21 cellular contexts compared by ENCODE assay signal in the genomic region with DNA sequence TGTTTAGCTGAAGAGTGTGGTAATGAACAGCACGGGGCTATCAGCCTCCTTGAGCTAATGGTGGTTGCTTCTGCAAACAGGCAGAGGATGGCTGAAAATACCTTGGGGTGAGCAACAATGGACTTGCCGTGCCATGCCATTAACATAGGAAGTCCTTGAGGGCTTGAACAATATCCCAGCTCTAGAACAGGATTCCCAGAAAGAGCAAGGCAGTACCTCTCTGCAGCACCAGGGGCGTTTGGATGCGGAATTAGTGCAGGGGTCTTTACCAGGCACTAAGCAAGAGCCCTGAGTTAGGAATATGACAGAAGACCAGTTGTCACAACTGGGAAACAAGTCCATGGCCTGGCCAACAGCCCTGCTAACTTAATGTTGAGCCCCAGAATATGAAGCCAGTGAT.
A peak's percentile ranks its signal among the peaks of the same experiment; 100 is the strongest.
DNase-seq lines count a peak whose midpoint lies in the region; ATAC-seq, FAIRE-seq and TF ChIP-seq lines count a peak whose summit lies in the region.
"Had no signal": no experiment of that assay in that cellular context is flagged by ENCODE, and none has a peak within 500 bp of the region (broad histone marks: within the 10 kb centered on the region; RNA-seq: fewer than 3 reads in every experiment).

No MANE protein-coding gene starts in this region.

- H3K4me2 ChIP-seq in H9 (ENCODE audit: insufficient read depth, insufficient read length, low read length) (no peak overlapping the region), K562 (ENCODE audit: insufficient read depth, low read length) (no peak overlapping the region)
- H3K4me2 ChIP-seq: BLaER1 had no signal

- H3K27ac ChIP-seq in H9 (ENCODE audit: insufficient read length, low read depth, low read length) (no peak overlapping the region), K562 (ENCODE audit: extremely low read depth, low read depth, low read length) (no peak overlapping the region)
- H3K27ac ChIP-seq: BLaER1, SK-N-MC had no signal

- H2BK12ac ChIP-seq in H9 (ENCODE audit: insufficient read length, low read depth, low read length) = no peak overlapping the region

- no peaks in the 10 kb centered on the region for H3K27me3 ChIP-seq in H9 (ENCODE audit: insufficient read depth, low read length)
- H3K27me3 ChIP-seq in K562 (ENCODE audit: control insufficient read depth in 2 of 2, insufficient read depth in 2 of 2, low read length in 2 of 2) = peaks cover 0 to 4% of the 10 kb centered on the region in 2 experiments; a peak in 2 of 5 replicates
- H3K27me3 ChIP-seq: BLaER1 had no signal

- CTCF ChIA-PET in K562 (lab: Yijun Ruan, JAX; ENCODE audit: low intra/inter-chr PET ratio) = no interaction called here

- POLR2A ChIA-PET in K562 (lab: Yijun Ruan, JAX) = no interaction called here

- H3K9me3 ChIP-seq in H9 (ENCODE audit: control insufficient read depth, low read depth, low read length) (no peaks in the 10 kb centered on the region), K562 (replicated peaks; ENCODE audit: control insufficient read depth, insufficient read depth, low read depth, low read length) (no peaks in the 10 kb centered on the region)
- H3K9me3 ChIP-seq: BLaER1 had no signal

- intact Hi-C loops in K562 (cut with micrococcal nuclease) = no loop called here

- DNase-seq in ELF-1 (ENCODE audit: low read depth, low spot score) = peak; percentile 79
- DNase-seq in H9 = peak; percentile 67
- no peak for DNase-seq in K562 (ENCODE audit: extremely low read depth in 1 of 4, low spot score in 3 of 4)
- DNase-seq in iPS-NIHi7 (ENCODE audit: extremely low spot score) = peak; percentile 61
- DNase-seq in activated CD4-positive, alpha-beta T cell treated with anti-CD3 and anti-CD28 coated beads for 48 hours = no peak
- no peak for DNase-seq in NAMALWA (ENCODE audit: low spot score)
- no peak for DNase-seq in NCI-H510A (lab: John Stamatoyannopoulos, UW)
- no peak for DNase-seq in SKM-1 treated with dmso at 0.1 percent for 144 hours (lab: John Stamatoyannopoulos, UW; ENCODE audit: unreplicated experiment)
- DNase-seq: Calu3; CD4-positive, alpha-beta memory T cell; GOT3; NCI-H1105; NCI-H2081; NCI-H226; NCI-H526; Right ventricle myocardium superior had no signal

- WGBS in H9 (ENCODE audit: extremely low coverage, insufficient read length, low lambda C conversion rate) = no CpG with 5 or more reads among the region's 4 CpGs
- 0% methylated on average over 4 of the region's 4 CpGs for WGBS in K562 (ENCODE audit: insufficient coverage, low coverage, missing lambda C conversion rate)

- TF ChIP-seq RAD21 in K562 (CRISPR knock-in tag; conservative IDR thresholded peaks at IDR 0.05 in 1 of 2, IDR thresholded peaks at IDR 0.05 in 1 of 2) = no peak

- H3K4ac ChIP-seq in H9 (ENCODE audit: low read depth, low read length) = no peak overlapping the region

- no peak for TF ChIP-seq EP300 in K562 (IDR thresholded peaks at IDR 0.05; ENCODE audit: low read length)

- peaks cover 14% of the 10 kb centered on the region for H3K27me3 Mint-ChIP-seq in H9 (ENCODE audit: low read depth)

- no peak overlapping the region for H2BK120ac ChIP-seq in H9 (ENCODE audit: low read depth, low read length, poor library complexity, severe bottlenecking)

- H4K20me1 ChIP-seq in H9 (ENCODE audit: control insufficient read depth, insufficient read depth, insufficient read length) (no peaks in the 10 kb centered on the region), K562 (replicated peaks; ENCODE audit: control insufficient read depth, insufficient read depth, low read length) (no peaks in the 10 kb centered on the region; the same call in 1 of the 2 replicates)
- H4K20me1 ChIP-seq: BLaER1 had no signal

- no peak overlapping the region for H3K56ac ChIP-seq in H9 (ENCODE audit: insufficient read length, low read depth, low read length)

- H3K9ac ChIP-seq in H9 (ENCODE audit: extremely low read depth, insufficient read length, low read length) (no peak overlapping the region), K562 (ENCODE audit: insufficient read depth in 1 of 2, low read depth in 2 of 2, low read length in 2 of 2) (no peak overlapping the region)
- H3K9ac ChIP-seq: BLaER1 had no signal

- no peak for TF ChIP-seq POLR2A in K562 (conservative IDR thresholded peaks at IDR 0.05)

- no peaks in the 10 kb centered on the region for H3K23me2 ChIP-seq in H9 (ENCODE audit: insufficient read length, low read depth, low read length, poor library complexity, severe bottlenecking)

- no peak overlapping the region for H2BK20ac ChIP-seq in H9 (ENCODE audit: low read depth, low read length, poor library complexity, severe bottlenecking)

- H4K5ac ChIP-seq in H9 (ENCODE audit: insufficient read length, low read depth, low read length) = no peak overlapping the region

- H3K4me3 Mint-ChIP-seq in H9 = no peak overlapping the region
- H3K4me3 Mint-ChIP-seq: CD4-positive, alpha-beta memory T cell had no signal

- no peaks in the 10 kb centered on the region for H3K9me1 ChIP-seq in K562 (ENCODE audit: control insufficient read depth, insufficient read depth, low read length)

- no peak for FAIRE-seq in K562 (lab: Jason Lieb, UNC)
- FAIRE-seq: GM12892, GM18507, HTR-8/SVneo had no signal

- H2AK5ac ChIP-seq in H9 (ENCODE audit: insufficient read length, low read length) = no peak overlapping the region

- H3K79me1 ChIP-seq in H9 (ENCODE audit: insufficient read depth, low read depth, low read length, poor library complexity, severe bottlenecking) = no peaks in the 10 kb centered on the region

- H4K8ac ChIP-seq in H9 (replicated peaks; ENCODE audit: insufficient read length, low read depth, low read length) = no peak overlapping the region

- peaks cover 41 to 45% of the 10 kb centered on the region in 2 experiments for H3K4me1 Mint-ChIP-seq in H9

- H3K18ac ChIP-seq in H9 (ENCODE audit: insufficient read length, low read depth, low read length) = no peak overlapping the region

- H4K91ac ChIP-seq in H9 (ENCODE audit: insufficient read length, low read depth, low read length) = no peak overlapping the region

- H3K4me1 ChIP-seq in H9 (ENCODE audit: insufficient read depth, low read length) (peaks cover 2% of the 10 kb centered on the region; the same call in 1 of the 2 replicates), K562 (replicated peaks in 1 of 2; ENCODE audit: control insufficient read depth in 2 of 2, insufficient read depth in 2 of 2, low read length in 2 of 2) (no peaks in the 10 kb centered on the region)
- H3K4me1 ChIP-seq: BLaER1 had no signal

- no peak overlapping the region for H2BK5ac ChIP-seq in H9 (ENCODE audit: insufficient read length, low read length)

- ATAC-seq in K562 = peak; percentile 41; the same call in 1 of the 3 replicates

- H2AFZ ChIP-seq in H9 (ENCODE audit: low read length) (no peak overlapping the region), K562 (ENCODE audit: low read depth, low read length) (no peak overlapping the region)

- in situ Hi-C loops in K562 (cut with MboI) = no loop called here

- H3K36me3 ChIP-seq in K562 (ENCODE audit: control insufficient read depth, insufficient read depth, low read length) = no peaks in the 10 kb centered on the region
- H3K36me3 ChIP-seq: BLaER1 had no signal

- H3K79me2 ChIP-seq in H9 (ENCODE audit: insufficient read depth, low read length) = no peaks in the 10 kb centered on the region
- H3K79me2 ChIP-seq in K562 (ENCODE audit: control insufficient read depth, insufficient read depth, low read length) = no peaks in the 10 kb centered on the region

- 0 out of 7 replicates have a peak overlapping the region, but pooled peaks of 1 of the 3 experiments have one; percentile 13 for H3K27ac Mint-ChIP-seq in H9
- H3K27ac Mint-ChIP-seq: CD4-positive, alpha-beta memory T cell had no signal

- H3K4me3 ChIP-seq in K562 = no peak overlapping the region
- H3K4me3 ChIP-seq: BLaER1, SK-N-MC had no signal

- BruUV-seq in K562 (replicated peaks; lab: Mats Ljungman, UMichigan) = no TSS peak

- H3T11ph ChIP-seq in H9 (ENCODE audit: low read length) = no peak overlapping the region

- no peak overlapping the region for H3K23ac ChIP-seq in H9 (ENCODE audit: insufficient read length, low read depth, low read length)

- TF ChIP-seq CTCF in H9 (conservative IDR thresholded peaks at IDR 0.05) = peak; percentile 58
- TF ChIP-seq CTCF in K562 (IDR thresholded peaks at IDR 0.05 in 2 of 3, conservative IDR thresholded peaks at IDR 0.05 in 1 of 3; ENCODE audit: insufficient read depth in 2 of 3, low read depth in 1 of 3, low read length in 3 of 3) = no peak

- no peak overlapping the region for H3K14ac ChIP-seq in H9 (ENCODE audit: insufficient read depth, low read length)

- H2BK15ac ChIP-seq in H9 (ENCODE audit: low read depth, low read length) = no peak overlapping the region

- H3K9me3 Mint-ChIP-seq in H9 = no peaks in the 10 kb centered on the region

- peaks cover 0 to 3% (median 0%) of the 10 kb centered on the region in 3 experiments; a peak in 1 of 7 replicates for H3K36me3 Mint-ChIP-seq in H9 (ENCODE audit: insufficient read depth in 1 of 3, low read depth in 3 of 3)
- H3K36me3 Mint-ChIP-seq: CD4-positive, alpha-beta memory T cell had no signal

TF ChIP-seq in K562, 482 proteins besides CTCF, POLR2A, EP300 and RAD21 (continues in another document):
- no peak for TF ChIP-seq PHB (CRISPR knock-in tag; IDR thresholded peaks at IDR 0.05)
- TF ChIP-seq PHF21A (IDR thresholded peaks at IDR 0.05; ENCODE audit: borderline replicate concordance, low read depth) = no peak
- TF ChIP-seq MTA2 (IDR thresholded peaks at IDR 0.05; ENCODE audit: low read depth) = no peak
- TF ChIP-seq HDAC1 (IDR thresholded peaks at IDR 0.05) = no peak
- no peak for TF ChIP-seq BDP1 (IDR thresholded peaks at IDR 0.05; ENCODE audit: insufficient read depth, insufficient read length)
- no peak for TF ChIP-seq CBX3 (IDR thresholded peaks at IDR 0.05; ENCODE audit: borderline replicate concordance in 1 of 2, low read length in 2 of 2)
- TF ChIP-seq MIER1 (IDR thresholded peaks at IDR 0.05; ENCODE audit: low read depth) = no peak
- TF ChIP-seq, protein P1, sequence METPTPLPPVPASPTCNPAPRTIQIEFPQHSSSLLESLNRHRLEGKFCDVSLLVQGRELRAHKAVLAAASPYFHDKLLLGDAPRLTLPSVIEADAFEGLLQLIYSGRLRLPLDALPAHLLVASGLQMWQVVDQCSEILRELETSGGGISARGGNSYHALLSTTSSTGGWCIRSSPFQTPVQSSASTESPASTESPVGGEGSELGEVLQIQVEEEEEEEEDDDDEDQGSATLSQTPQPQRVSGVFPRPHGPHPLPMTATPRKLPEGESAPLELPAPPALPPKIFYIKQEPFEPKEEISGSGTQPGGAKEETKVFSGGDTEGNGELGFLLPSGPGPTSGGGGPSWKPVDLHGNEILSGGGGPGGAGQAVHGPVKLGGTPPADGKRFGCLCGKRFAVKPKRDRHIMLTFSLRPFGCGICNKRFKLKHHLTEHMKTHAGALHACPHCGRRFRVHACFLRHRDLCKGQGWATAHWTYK (CRISPR knock-in tag; IDR thresholded peaks at IDR 0.05) = no peak
- TF ChIP-seq, protein P2, sequence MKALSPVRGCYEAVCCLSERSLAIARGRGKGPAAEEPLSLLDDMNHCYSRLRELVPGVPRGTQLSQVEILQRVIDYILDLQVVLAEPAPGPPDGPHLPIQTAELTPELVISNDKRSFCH (CRISPR knock-in tag; IDR thresholded peaks at IDR 0.05) = no peak
- TF ChIP-seq, protein P2 (tag; IDR thresholded peaks at IDR 0.05) = no peak
- no peak for TF ChIP-seq NFIC (IDR thresholded peaks at IDR 0.05)

Comparison
In these comparisons a context has a peak if more than half of its experiments do, and no peak if none do; other contexts are left out.
1. DNase-seq: peak in ELF-1 (single experiment), H9 (single experiment) and iPS-NIHi7 (single experiment); none in K562 (0 of 4), activated CD4-positive, alpha-beta T cell treated with anti-CD3 and anti-CD28 coated beads for 48 hours (single experiment), NAMALWA (single experiment), NCI-H510A (single experiment) and SKM-1 treated with dmso at 0.1 percent for 144 hours (single experiment).